7 cellular contexts compared by ENCODE assay signal in genomic region chr6:17027441-17027840, GRCh38.
"Had no signal": no experiment of that assay in that cellular context is flagged by ENCODE, and none has a peak within 500 bp of the region (broad histone marks: within the 10 kb centered on the region; RNA-seq: fewer than 3 reads in every experiment).

No MANE protein-coding gene starts in this region.

- H3K9me3 ChIP-seq: HAP-1 had no signal

- H3K27ac Mint-ChIP-seq: HFFc6, IgD-negative memory B cell had no signal

- H3K4me1 Mint-ChIP-seq: IgD-negative memory B cell had no signal

- H3K36me3 ChIP-seq: HAP-1 had no signal

- DNase-seq: GM23248, GOT3, H7, HFFc6 had no signal

- H3K4me1 ChIP-seq: HAP-1 had no signal

- H3K27ac ChIP-seq: GM23248, HL-60 had no signal

- H3K36me3 Mint-ChIP-seq: IgD-negative memory B cell had no signal

- H2AFZ ChIP-seq: GM23248 had no signal

- H3K4me3 Mint-ChIP-seq: HFFc6, IgD-negative memory B cell had no signal

- H3K4me3 ChIP-seq: GM23248, HAP-1 had no signal
